In genomic region chr12:69534389-69534822, GRCh38 we compare ENCODE assay signal across 8 cellular contexts. TPM values are rescaled to one million over a fixed set of nuclear protein-coding genes. Genes with fewer than 3 reads are reported as not detected.
DNase-seq lines count a peak whose midpoint lies in the region; ATAC-seq and TF ChIP-seq lines count a peak whose summit lies in the region.

No MANE protein-coding gene starts in this region.

- H3K36me3 ChIP-seq in DND-41 (ENCODE audit: insufficient read depth, low read length): no peaks in the 10 kb centered on the region
- H3K36me3 ChIP-seq in uterus: no peaks in the 10 kb centered on the region

- H3K4me3 Mint-ChIP-seq in activated CD8-positive, alpha-beta T cell treated with anti-CD3 and anti-CD28 coated beads for 36 hours: no peak overlapping the region
- peak overlapping the region; percentile 79 for H3K4me3 Mint-ChIP-seq in neural crest cell

- CTCF ChIA-PET in activated CD8-positive, alpha-beta T cell treated with anti-CD3 and anti-CD28 coated beads for 36 hours (lab: Charles Lee): interaction anchor here (1.1 to 1.5 kb wide), 4 partner anchors 20 to 176 kb away, joined by 3 to 4 read pairs (median 4); no protein-coding TSS in a partner anchor

- H2AFZ ChIP-seq in DND-41 (ENCODE audit: low read depth, low read length): no peak overlapping the region

- peaks cover 14% of the 10 kb centered on the region for H3K36me3 Mint-ChIP-seq in activated CD8-positive, alpha-beta T cell treated with anti-CD3 and anti-CD28 coated beads for 36 hours (ENCODE audit: low read depth)
- H3K36me3 Mint-ChIP-seq in neural crest cell (ENCODE audit: low read depth): peaks cover 12% of the 10 kb centered on the region

- intact Hi-C loops in activated CD8-positive, alpha-beta T cell treated with anti-CD3 and anti-CD28 coated beads for 36 hours (cut with micrococcal nuclease): no loop called here
- intact Hi-C loops in uterus (cut with DNase I; ENCODE audit: low total_unique reads): no loop called here

- H3K27ac ChIP-seq in DND-41 (ENCODE audit: low read length): no peak overlapping the region
- peak overlapping the region; percentile 60 to 81 for H3K27ac ChIP-seq in uterus

- no peaks in the 10 kb centered on the region for H3K27me3 Mint-ChIP-seq in activated CD8-positive, alpha-beta T cell treated with anti-CD3 and anti-CD28 coated beads for 36 hours
- H3K27me3 Mint-ChIP-seq in neural crest cell (ENCODE audit: low read depth): no peaks in the 10 kb centered on the region

- no peak for TF ChIP-seq POLR2A in uterus (IDR thresholded peaks at IDR 0.05)

- H3K9me3 ChIP-seq in DND-41 (ENCODE audit: insufficient read depth, low read length, severe bottlenecking) (no peaks in the 10 kb centered on the region), uterus (no peaks in the 10 kb centered on the region)

- H3K9me3 Mint-ChIP-seq in activated CD8-positive, alpha-beta T cell treated with anti-CD3 and anti-CD28 coated beads for 36 hours: no peaks in the 10 kb centered on the region
- no peaks in the 10 kb centered on the region for H3K9me3 Mint-ChIP-seq in neural crest cell

- no peak overlapping the region for H3K4me2 ChIP-seq in DND-41 (ENCODE audit: insufficient read depth, low read length)

- H3K27me3 ChIP-seq in DND-41 (ENCODE audit: insufficient read depth, low read length, poor library complexity) (no peaks in the 10 kb centered on the region), uterus (no peaks in the 10 kb centered on the region)

- H3K4me1 Mint-ChIP-seq in activated CD8-positive, alpha-beta T cell treated with anti-CD3 and anti-CD28 coated beads for 36 hours (ENCODE audit: low read depth): peaks cover 22% of the 10 kb centered on the region
- peaks cover 43% of the 10 kb centered on the region for H3K4me1 Mint-ChIP-seq in neural crest cell

- H3K4me3 ChIP-seq in DND-41 (ENCODE audit: low read depth in 1 of 2, low read length in 2 of 2) (no peak overlapping the region), uterus (no peak overlapping the region)

- DNase-seq in DND-41 (no peak), HT-29 (ENCODE audit: low spot score) (peak; percentile 34), fibroblast of the conjunctiva (ENCODE audit: low read depth) (peak; percentile 98), neural crest cell (ENCODE audit: low read depth, low spot score) (peak; percentile 26), uterus (peak; percentile 57 to 69)
- DNase-seq in activated CD8-positive, alpha-beta T cell treated with anti-CD3 and anti-CD28 coated beads for 36 hours: peak; percentile 71

- H3K9ac ChIP-seq in DND-41 (ENCODE audit: low read depth, low read length): no peak overlapping the region

- ATAC-seq in DND-41 (ENCODE audit: insufficient read depth, low read depth) (peak; percentile 69), GM21447 (IDR thresholded peaks at IDR 0.05; ENCODE audit: unreplicated experiment) (peak; percentile 88), HG02884 (IDR thresholded peaks at IDR 0.05; ENCODE audit: unreplicated experiment) (no peak)
- peak; percentile 98 for ATAC-seq in activated CD8-positive, alpha-beta T cell treated with anti-CD3 and anti-CD28 coated beads for 36 hours

- TF ChIP-seq CTCF in DND-41 (IDR thresholded peaks at IDR 0.05; ENCODE audit: borderline replicate concordance, extremely low read depth, low read length, poor library complexity, severe bottlenecking) (no peak), neural crest cell (conservative IDR thresholded peaks at IDR 0.05) (no peak), uterus (IDR thresholded peaks at IDR 0.05) (no peak)
- TF ChIP-seq CTCF in activated CD8-positive, alpha-beta T cell treated with anti-CD3 and anti-CD28 coated beads for 36 hours (IDR thresholded peaks at IDR 0.05): no peak

- H3K4me1 ChIP-seq in DND-41 (ENCODE audit: insufficient read depth, low read length) (no peaks in the 10 kb centered on the region), uterus (peaks cover 0 to 13% of the 10 kb centered on the region in 2 donors)

- peaks cover 26% of the 10 kb centered on the region for H3K79me2 ChIP-seq in DND-41 (ENCODE audit: insufficient read depth, low read length)

- POLR2A ChIA-PET in activated CD8-positive, alpha-beta T cell treated with anti-CD3 and anti-CD28 coated beads for 36 hours (lab: Charles Lee): no interaction called here

- H4K20me1 ChIP-seq in DND-41 (ENCODE audit: insufficient read depth, low read length): peaks cover 5% of the 10 kb centered on the region; the same call in 1 of the 2 replicates

- H3K27ac Mint-ChIP-seq in activated CD8-positive, alpha-beta T cell treated with anti-CD3 and anti-CD28 coated beads for 36 hours: peak overlapping the region; percentile 49
- H3K27ac Mint-ChIP-seq in neural crest cell (ENCODE audit: unreplicated experiment): peak overlapping the region; percentile 99

RNA-seq across cellular contexts. Expression of gene CCT2, which starts 50.9 kb away (rescaled TPM):
- 208 and 228 TPM in 2 replicates for total RNA-seq in HT-29 (2014; rRNA removed; shearing (Covaris generic))
- total RNA-seq in activated CD8-positive, alpha-beta T cell treated with anti-CD3 and anti-CD28 coated beads for 36 hours: 100 to 1,000 TPM; 389 to 403 TPM
- total RNA-seq in neural crest cell (388 and 392 TPM in 2 replicates), uterus (100 to 1,000 TPM in 3 of 4 donors, 10 to 100 TPM in 1; 59.1 to 200 (median 152) TPM)
